In the genomic region with DNA sequence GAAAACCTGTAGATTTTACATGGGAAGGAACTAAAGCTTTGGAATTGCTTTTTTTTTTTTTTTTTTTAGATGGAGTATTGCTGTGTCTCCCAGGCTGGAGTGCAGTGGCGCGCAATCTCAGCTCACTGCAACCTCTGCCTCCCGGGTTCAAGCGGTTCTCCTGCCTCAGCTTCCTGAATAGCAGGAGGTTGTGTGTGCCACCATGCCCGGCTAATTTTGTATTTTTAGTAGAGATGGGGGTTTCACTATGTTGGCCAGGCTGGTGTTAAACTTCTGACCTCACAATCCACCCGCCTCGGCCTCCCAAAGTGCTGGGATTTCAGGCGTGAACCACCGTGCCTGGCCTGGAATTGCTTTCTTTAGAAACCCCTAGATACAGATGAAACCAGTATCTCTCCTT, we compare ENCODE assay signal across 15 cellular contexts. TPM values are rescaled to one million over a fixed set of nuclear protein-coding genes. Genes with fewer than 3 reads are reported as not detected.
A peak's percentile ranks its signal among the peaks of the same experiment; 100 is the strongest.
DNase-seq lines count a peak whose midpoint lies in the region; ATAC-seq and TF ChIP-seq lines count a peak whose summit lies in the region.
"Not testable (repeated sequence)": the region's sequence is repeated elsewhere in the genome, so short reads cannot be mapped to it uniquely, and the experiment has no call there.
"Had no signal": no experiment of that assay in that cellular context is flagged by ENCODE, and none has a peak within 500 bp of the region (broad histone marks: within the 10 kb centered on the region; RNA-seq: fewer than 3 reads in every experiment).

No MANE protein-coding gene starts in this region.

- H3K36me3 Mint-ChIP-seq in CD4-positive, alpha-beta T cell (ENCODE audit: low read depth): peaks cover 19% of the 10 kb centered on the region
- H3K36me3 Mint-ChIP-seq in WTC11, brain, mesothelial cell of epicardium: not testable (repeated sequence)
- peaks cover 53% of the 10 kb centered on the region for H3K36me3 Mint-ChIP-seq in stimulated activated effector memory CD8-positive, alpha-beta T cell treated with anti-CD3 and anti-CD28 coated beads, Interleukin-12 subunit alpha, Interleukin-12 subunit beta, amount 100 ng/mL, for 72 hours

- not testable (repeated sequence) for H3K9me3 Mint-ChIP-seq in CD4-positive, alpha-beta T cell; WTC11; brain; mesothelial cell of epicardium; stimulated activated effector memory CD8-positive, alpha-beta T cell treated with anti-CD3 and anti-CD28 coated beads, Interleukin-12 subunit alpha, Interleukin-12 subunit beta, amount 100 ng/mL, for 72 hours

- not testable (repeated sequence) for H3K36me3 ChIP-seq in PC-9 (ENCODE audit: low read depth); esophagus squamous epithelium

- H4K20me1 ChIP-seq in PC-9 (ENCODE audit: insufficient read depth): peaks cover 29% of the 10 kb centered on the region

- not testable (repeated sequence) for ATAC-seq in CD4-positive, alpha-beta T cell (ENCODE audit: poor library complexity); WTC11; stimulated activated effector memory CD8-positive, alpha-beta T cell treated with anti-CD3 and anti-CD28 coated beads, Interleukin-12 subunit alpha, Interleukin-12 subunit beta, amount 100 ng/mL, for 72 hours

- H3K79me2 ChIP-seq in PC-9 (ENCODE audit: low read depth): peaks cover 19% of the 10 kb centered on the region; the same call in 1 of the 2 replicates

- intact Hi-C loops in CD4-positive, alpha-beta T cell (cut with DNase I, micrococcal nuclease); PC-9 (cut with micrococcal nuclease; ENCODE audit: unreplicated experiment): not testable (repeated sequence)
- intact Hi-C loops in esophagus squamous epithelium (cut with DNase I): loop anchor here (2.0 kb wide), 1 partner anchor 21 kb away; no protein-coding TSS in a partner anchor

- H3K4me1 ChIP-seq in PC-9 (replicated peaks; ENCODE audit: insufficient read depth): not testable (repeated sequence)
- H3K4me1 ChIP-seq in esophagus squamous epithelium: peaks cover 22 to 83% (median 48%) of the 10 kb centered on the region in 3 donors

- H3F3A ChIP-seq in PC-9 (ENCODE audit: insufficient read depth, low read depth): not testable (repeated sequence)

- H3K9me2 ChIP-seq in PC-9 (ENCODE audit: insufficient read depth): not testable (repeated sequence)

- peak overlapping the region; percentile 65 for H3K4me3 Mint-ChIP-seq in CD4-positive, alpha-beta T cell
- H3K4me3 Mint-ChIP-seq in WTC11; mesothelial cell of epicardium; stimulated activated effector memory CD8-positive, alpha-beta T cell treated with anti-CD3 and anti-CD28 coated beads, Interleukin-12 subunit alpha, Interleukin-12 subunit beta, amount 100 ng/mL, for 72 hours: not testable (repeated sequence)
- H3K4me3 Mint-ChIP-seq in brain: peak overlapping the region in 1 of 5 experiments; percentile 60

- H3K27ac Mint-ChIP-seq in CD4-positive, alpha-beta T cell: peak overlapping the region; percentile 72
- H3K27ac Mint-ChIP-seq in WTC11 (peak overlapping the region; percentile 92), brain (peak overlapping the region in 3 of 5 experiments; percentile 70 to 92 (median 80)), mesothelial cell of epicardium (peak overlapping the region; percentile 71)
- peak overlapping the region; percentile 23 for H3K27ac Mint-ChIP-seq in stimulated activated effector memory CD8-positive, alpha-beta T cell treated with anti-CD3 and anti-CD28 coated beads, Interleukin-12 subunit alpha, Interleukin-12 subunit beta, amount 100 ng/mL, for 72 hours

- not testable (repeated sequence) for H3K27me3 ChIP-seq in CD4-positive, alpha-beta T cell (ENCODE audit: control insufficient read depth, insufficient read depth, low read length); PC-9 (ENCODE audit: insufficient read depth, low read depth); esophagus squamous epithelium

- POLR2A ChIA-PET in CD4-positive, alpha-beta T cell (lab: Charles Lee); PC-9 (lab: Charles Lee; ENCODE audit: unreplicated experiment): not testable (repeated sequence)
- POLR2A ChIA-PET in WTC11 (lab: Charles Lee): interaction anchor here (0.6 kb wide), 1 partner anchor 124 kb away, joined by 4 read pairs; a partner anchor contains a TSS

- CTCF ChIA-PET in CD4-positive, alpha-beta T cell (lab: Charles Lee): interaction anchor here (0.7 to 0.9 kb wide), 2 partner anchors 99 to 301 kb away, joined by 3 read pairs; no protein-coding TSS in a partner anchor
- CTCF ChIA-PET in PC-9 (lab: Charles Lee): not testable (repeated sequence)
- CTCF ChIA-PET in WTC11 (lab: Charles Lee): interaction anchor here (0.6 to 3.8 kb wide), 11 partner anchors 9 to 148 kb away, joined by 3 to 28 read pairs (median 4); no protein-coding TSS in a partner anchor

- H3K4me1 Mint-ChIP-seq in CD4-positive, alpha-beta T cell (ENCODE audit: low read depth): peaks cover 14% of the 10 kb centered on the region
- H3K4me1 Mint-ChIP-seq in WTC11: peaks cover 54% of the 10 kb centered on the region
- peaks cover 29% of the 10 kb centered on the region for H3K4me1 Mint-ChIP-seq in brain
- not testable (repeated sequence) for H3K4me1 Mint-ChIP-seq in mesothelial cell of epicardium
- peaks cover 23% of the 10 kb centered on the region for H3K4me1 Mint-ChIP-seq in stimulated activated effector memory CD8-positive, alpha-beta T cell treated with anti-CD3 and anti-CD28 coated beads, Interleukin-12 subunit alpha, Interleukin-12 subunit beta, amount 100 ng/mL, for 72 hours

- H3K9me3 ChIP-seq in CD4-positive, alpha-beta T cell (ENCODE audit: control insufficient read depth, low read length); PC-9 (ENCODE audit: insufficient read depth, low read depth); esophagus squamous epithelium: not testable (repeated sequence)

- TF ChIP-seq CTCF in CD4-positive, alpha-beta T cell (IDR thresholded peaks at IDR 0.05); PC-9 (conservative IDR thresholded peaks at IDR 0.05); WTC11 (IDR thresholded peaks at IDR 0.05); brain (conservative IDR thresholded peaks at IDR 0.05); esophagus squamous epithelium (IDR thresholded peaks at IDR 0.05); mesothelial cell of epicardium (IDR thresholded peaks at IDR 0.05; ENCODE audit: unreplicated experiment): not testable (repeated sequence)

- not testable (repeated sequence) for H2AFZ ChIP-seq in PC-9

- H3K27me3 Mint-ChIP-seq in CD4-positive, alpha-beta T cell; WTC11 (ENCODE audit: low read depth); brain; mesothelial cell of epicardium (ENCODE audit: low read depth): not testable (repeated sequence)

- not testable (repeated sequence) for H3K27ac ChIP-seq in CD4-positive, alpha-beta T cell (ENCODE audit: low read depth, low read length)
- H3K27ac ChIP-seq in PC-9: peak overlapping the region; percentile 23; the same call in 1 of the 2 replicates
- peak overlapping the region in 3 of 4 donors; percentile 57 to 95 (median 59) for H3K27ac ChIP-seq in esophagus squamous epithelium

- not testable (repeated sequence) for H3K4me3 ChIP-seq in PC-9, esophagus squamous epithelium

- 69 to 70% methylated on average over 7 to 8 of the region's 9 CpGs for WGBS in esophagus squamous epithelium, 2 donors

- not testable (repeated sequence) for TF ChIP-seq POLR2A in esophagus squamous epithelium (IDR thresholded peaks at IDR 0.05)

- BruUV-seq in PC-9 (replicated peaks; lab: Mats Ljungman, UMichigan): not testable (repeated sequence)

- DNase-seq in CD4-positive, alpha-beta T cell; PC-9; WTC11 (ENCODE audit: low spot score); esophagus squamous epithelium (lab: John Stamatoyannopoulos, UW); mesothelial cell of epicardium (ENCODE audit: low spot score in 2 of 2, unreplicated experiment in 2 of 2); stimulated activated effector memory CD8-positive, alpha-beta T cell treated with anti-CD3 and anti-CD28 coated beads, Interleukin-12 subunit alpha, Interleukin-12 subunit beta, amount 100 ng/mL, for 72 hours (ENCODE audit: low spot score in 2 of 2): not testable (repeated sequence)

- not testable (repeated sequence) for H3K4me2 ChIP-seq in PC-9

RNA-seq across cellular contexts. Expression of a gene that starts 22.8 kb away (rescaled TPM):
- 1 to 10 TPM; 2.5 TPM for total RNA-seq in CD4-positive, alpha-beta T cell
- 6.9 and 11.8 TPM in 2 replicates for total RNA-seq in PC-9 (2021)
- 179 to 185 TPM (median 181 TPM) in 3 replicates for total RNA-seq in WTC11 (2021)
- polyA plus RNA-seq in brain (ENCODE audit: insufficient read depth, low read depth, low replicate concordance): 50.1 TPM
- 10 to 100 TPM; 23.3 to 64.3 (median 55.6) TPM for total RNA-seq in esophagus squamous epithelium
- total RNA-seq in mesothelial cell of epicardium: 102 to 103 TPM (median 102 TPM) in 3 replicates

RNA-seq across cellular contexts. Expression of a gene that starts 39.7 kb away (rescaled TPM):
- not detected for total RNA-seq in CD4-positive, alpha-beta T cell
- not detected in 2 replicates for total RNA-seq in PC-9 (2021)
- not detected in 3 replicates for total RNA-seq in WTC11 (2021)
- polyA plus RNA-seq in brain (ENCODE audit: insufficient read depth, low read depth, low replicate concordance): 0.27 TPM
- not detected for total RNA-seq in esophagus squamous epithelium
- total RNA-seq in mesothelial cell of epicardium: 0.14 TPM in 1 of 3 replicates, not detected in the others
- total RNA-seq: CD4-positive, alpha-beta memory T cell; Daoy; G401; GM23248; LHCN-M2; Right ventricle myocardium superior; SJSA1 had no signal
- polyA plus RNA-seq: AG04450; CD4-positive, alpha-beta memory T cell; GM23248 had no signal

RNA-seq across cellular contexts. Expression of a gene that starts 44.5 kb away (rescaled TPM):
- 10 to 100 TPM; 68.9 to 70.4 TPM for total RNA-seq in CD4-positive, alpha-beta T cell
- 32.3 and 35.8 TPM in 2 replicates for total RNA-seq in PC-9 (2021)
- 78.8 to 83.1 TPM (median 81.9 TPM) in 3 replicates for total RNA-seq in WTC11 (2021)
- polyA plus RNA-seq in brain (ENCODE audit: insufficient read depth, low read depth, low replicate concordance): 43.9 TPM
- 10 to 100 TPM; 30.6 to 46.5 (median 33.5) TPM for total RNA-seq in esophagus squamous epithelium
- total RNA-seq in mesothelial cell of epicardium: 89.0 to 94.5 TPM (median 91.9 TPM) in 3 replicates

Comparison
In these comparisons a context has a peak if more than half of its experiments do, and no peak if none do; other contexts are left out.
1. H3K27ac Mint-ChIP-seq: peak in every context shown above with its lines; median percentile 92 in WTC11; 80 in brain; 72 in CD4-positive, alpha-beta T cell; 71 in mesothelial cell of epicardium; 23 in stimulated activated effector memory CD8-positive, alpha-beta T cell treated with anti-CD3 and anti-CD28 coated beads, Interleukin-12 subunit alpha, Interleukin-12 subunit beta, amount 100 ng/mL, for 72 hours.